In the genomic region with DNA sequence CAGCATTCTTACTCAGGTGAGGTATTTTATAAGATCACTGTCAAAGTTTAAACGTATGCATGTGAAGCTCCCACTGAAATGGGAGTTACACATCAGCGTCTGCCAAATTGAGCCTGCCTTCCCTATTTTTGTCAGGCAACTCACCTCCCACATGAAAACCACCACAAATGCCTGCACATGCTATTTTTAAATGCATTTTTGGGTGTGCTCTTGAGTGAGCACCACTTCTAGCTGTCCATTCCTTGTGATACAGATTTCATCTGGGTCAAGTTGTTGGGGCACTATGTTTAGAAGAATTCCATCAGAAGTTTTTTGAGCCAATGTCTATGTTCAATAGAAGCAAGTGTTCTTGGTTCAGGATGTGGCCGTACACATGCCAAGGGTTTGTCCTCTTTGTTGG, we compare ENCODE assay signal across 22 cellular contexts.
"Had no signal": no experiment of that assay in that cellular context is flagged by ENCODE, and none has a peak within 500 bp of the region (broad histone marks: within the 10 kb centered on the region; RNA-seq: fewer than 3 reads in every experiment).

No MANE protein-coding gene starts in this region.

- DNase-seq: Kasumi-1, MM.1S, NCI-H1092 treated with DMSO at 0.1 percent for 48 hours, NCI-H1436, NCI-H187, NCI-H2029, NCI-H2081 treated with DMSO at 0.1 percent for 48 hours, NCI-H2171, NCI-H226, NCI-H446, NCI-H510A, NCI-H524 treated with DMSO at 0.1 percent for 48 hours, NCI-H69, NCI-H774, Right ventricle myocardium superior, RPMI8226, SIG-M5 had no signal

- H3K4me1 ChIP-seq: SJSA1 had no signal

- H3K9ac ChIP-seq: KMS-11 had no signal

- H3K4me2 ChIP-seq: KMS-11 had no signal

- H3K36me3 ChIP-seq: SJSA1 had no signal

- H3K27me3 ChIP-seq: SJSA1 had no signal

- ATAC-seq: K562 had no signal

- H3K27ac ChIP-seq: HL-60, KMS-11, SJSA1, SK-N-MC had no signal

- H3K4me3 ChIP-seq: K562, SJSA1, SK-N-MC had no signal

- H3K9me3 ChIP-seq: SJSA1 had no signal
